In genomic region chr17:45406107-45406506, GRCh38 we compare ENCODE assay signal across 13 cellular contexts. TPM values are rescaled to one million over a fixed set of nuclear protein-coding genes. Genes with fewer than 3 reads are reported as not detected.
A peak's percentile ranks its signal among the peaks of the same experiment; 100 is the strongest.
DNase-seq lines count a peak whose midpoint lies in the region; ATAC-seq and TF ChIP-seq lines count a peak whose summit lies in the region.
"Had no signal": no experiment of that assay in that cellular context is flagged by ENCODE, and none has a peak within 500 bp of the region (broad histone marks: within the 10 kb centered on the region; RNA-seq: fewer than 3 reads in every experiment).

No MANE protein-coding gene starts in this region.

- H3F3A ChIP-seq in DOHH2 (ENCODE audit: control insufficient read depth, insufficient read depth) (0 out of 2 replicates have a peak, but pooled peaks cover 3% of the 10 kb centered on the region), neural progenitor cell (ENCODE audit: low read depth) (peaks cover 4% of the 10 kb centered on the region)

- no peak for ATAC-seq in HG03460 (IDR thresholded peaks at IDR 0.05; ENCODE audit: unreplicated experiment)

- H3K4me1 Mint-ChIP-seq in neural progenitor cell: peaks cover 29% of the 10 kb centered on the region

- H3K27ac ChIP-seq in DOHH2 (ENCODE audit: low read depth, low read length): no peak overlapping the region
- peak overlapping the region; percentile 59 to 68 for H3K27ac ChIP-seq in esophagus (ENCODE audit: low read depth in 2 of 2, low read length in 1 of 2)
- no peak overlapping the region for H3K27ac ChIP-seq in neural progenitor cell

- peaks cover 61% of the 10 kb centered on the region for H3K4me1 ChIP-seq in DOHH2 (ENCODE audit: control insufficient read depth, low read length)
- peaks cover 13 to 14% of the 10 kb centered on the region in 2 donors for H3K4me1 ChIP-seq in esophagus (ENCODE audit: control insufficient read depth in 2 of 2, insufficient read depth in 2 of 2, low read length in 1 of 2)
- H3K4me1 ChIP-seq in neural progenitor cell: peaks cover 17% of the 10 kb centered on the region

- DNase-seq in NB4 (ENCODE audit: low read depth): peak; percentile 64
- DNase-seq in neural progenitor cell (ENCODE audit: low spot score): no peak
- DNase-seq in NCI-H774 (lab: John Stamatoyannopoulos, UW): no peak
- DNase-seq in UCSD-AML1 (lab: John Stamatoyannopoulos, UW; ENCODE audit: unreplicated experiment): no peak
- DNase-seq in dermis blood vessel endothelial cell: no peak
- DNase-seq: activated CD4-positive, alpha-beta T cell treated with anti-CD3 and anti-CD28 coated beads for 36 hours; activated effector memory CD4-positive, alpha-beta T cell treated with Interleukin-2 at 50 U/mL for 16 hours; CD4-positive, CD25-positive, alpha-beta regulatory T cell; Karpas-422; NCI-H2107 had no signal

- H3K9me2 ChIP-seq in DOHH2 (replicated peaks; ENCODE audit: control insufficient read depth, low read length): no peaks in the 10 kb centered on the region

- H3K36me3 ChIP-seq in DOHH2 (ENCODE audit: control insufficient read depth, low read length): peaks cover 48% of the 10 kb centered on the region
- H3K36me3 ChIP-seq in esophagus (ENCODE audit: control insufficient read depth in 2 of 2, insufficient read depth in 2 of 2, low read length in 1 of 2): peaks cover 6 to 33% of the 10 kb centered on the region in 2 donors
- no peaks in the 10 kb centered on the region for H3K36me3 ChIP-seq in neural progenitor cell

- H3K4me2 ChIP-seq in DOHH2 (ENCODE audit: low read length) (peak overlapping the region; percentile 29; the same call in 1 of the 2 replicates), neural progenitor cell (peak overlapping the region; percentile 87)

- no peak for TF ChIP-seq POLR2A in NB4 (IDR thresholded peaks at IDR 0.05; ENCODE audit: extremely low read depth, insufficient read length)

- H3K79me2 ChIP-seq in DOHH2 (ENCODE audit: control insufficient read depth, low read length): peaks cover 36% of the 10 kb centered on the region
- H3K79me2 ChIP-seq in neural progenitor cell (ENCODE audit: low read depth): no peaks in the 10 kb centered on the region

- H3K4me3 ChIP-seq in DOHH2 (ENCODE audit: low read length): no peak overlapping the region
- no peak overlapping the region for H3K4me3 ChIP-seq in NB4 (ENCODE audit: low read depth, low read length)
- no peak overlapping the region for H3K4me3 ChIP-seq in esophagus (ENCODE audit: low read depth in 1 of 2, low read length in 2 of 2)
- H3K4me3 ChIP-seq in neural progenitor cell: peak overlapping the region; percentile 51

- WGBS in esophagus, 2 donors: 86 to 87% methylated on average over 7 of the region's 7 CpGs

- peak overlapping the region; percentile 72 for H3K4me3 Mint-ChIP-seq in neural progenitor cell
- H3K4me3 Mint-ChIP-seq: activated CD4-positive, alpha-beta T cell treated with anti-CD3 and anti-CD28 coated beads for 36 hours had no signal

- no peak overlapping the region for H3K9ac ChIP-seq in neural progenitor cell

- H3K9me3 ChIP-seq in DOHH2 (ENCODE audit: control insufficient read depth, insufficient read depth, low read length) (no peaks in the 10 kb centered on the region), esophagus (ENCODE audit: control insufficient read depth in 2 of 2, insufficient read depth in 1 of 2, low read depth in 1 of 2, low read length in 1 of 2) (no peaks in the 10 kb centered on the region), neural progenitor cell (ENCODE audit: low read depth) (no peaks in the 10 kb centered on the region)

- no peak overlapping the region for H3K27ac Mint-ChIP-seq in neural progenitor cell
- H3K27ac Mint-ChIP-seq: activated CD4-positive, alpha-beta T cell treated with anti-CD3 and anti-CD28 coated beads for 36 hours had no signal

- no peak for TF ChIP-seq CTCF in DOHH2 (IDR thresholded peaks at IDR 0.05; ENCODE audit: low read depth, low read length, poor library complexity, severe bottlenecking)
- TF ChIP-seq CTCF in NB4 (IDR thresholded peaks at IDR 0.05; ENCODE audit: low read depth, low read length): no peak
- no peak for TF ChIP-seq CTCF in neural progenitor cell (IDR thresholded peaks at IDR 0.05)

- H2AFZ ChIP-seq in neural progenitor cell (replicated peaks): peak overlapping the region; percentile 90

- H3K27me3 ChIP-seq in DOHH2 (ENCODE audit: control insufficient read depth, low read length) (no peaks in the 10 kb centered on the region), esophagus (ENCODE audit: control insufficient read depth in 1 of 2, insufficient read depth in 2 of 2, low read length in 2 of 2) (no peaks in the 10 kb centered on the region), neural progenitor cell (no peaks in the 10 kb centered on the region)

- no peaks in the 10 kb centered on the region for H3K36me3 Mint-ChIP-seq in neural progenitor cell

- H4K20me1 ChIP-seq in DOHH2 (ENCODE audit: control insufficient read depth, insufficient read depth, low read depth, low read length) (no peaks in the 10 kb centered on the region; the same call in 1 of the 2 replicates), neural progenitor cell (ENCODE audit: low read depth) (no peaks in the 10 kb centered on the region)

- no peaks in the 10 kb centered on the region for H3K9me3 Mint-ChIP-seq in neural progenitor cell
- H3K9me3 Mint-ChIP-seq: CD4-positive, CD25-positive, alpha-beta regulatory T cell had no signal

- peaks cover 4% of the 10 kb centered on the region for H3K27me3 Mint-ChIP-seq in neural progenitor cell (ENCODE audit: insufficient read depth, low read depth)
- H3K27me3 Mint-ChIP-seq: activated CD4-positive, alpha-beta T cell treated with anti-CD3 and anti-CD28 coated beads for 36 hours; CD4-positive, CD25-positive, alpha-beta regulatory T cell had no signal

RNA-seq across cellular contexts. Expression of gene ARHGAP27, which starts 26.6 kb away (rescaled TPM):
- polyA plus RNA-seq in esophagus: 100 to 1,000 TPM in 1 of 2 donors, 10 to 100 TPM in 1; 100.0 to 211 TPM
- total RNA-seq in neural progenitor cell (ENCODE audit: low replicate concordance) (1.0 and 3.0 TPM in 2 replicates), dermis blood vessel endothelial cell (61.8 and 66.5 TPM in 2 replicates)

Comparison
In these comparisons a context has a peak if more than half of its experiments do, and no peak if none do; other contexts are left out.
1. H3K27ac ChIP-seq: peak in esophagus (2 of 2); none in DOHH2 (single experiment) and neural progenitor cell (single experiment).
2. RNA of gene ARHGAP27, which starts 26.6 kb away (total RNA-seq): 61.8 to 66.5 TPM in dermis blood vessel endothelial cell; 1.0 to 3.0 TPM in neural progenitor cell; every median in the first group is over 10 times any median in the second.